ENCODE assay signal across 5 cellular contexts in genomic region chr3:3778216-3778615, GRCh38. TPM values are rescaled to one million over a fixed set of nuclear protein-coding genes. Genes with fewer than 3 reads are reported as not detected.
"Had no signal": no experiment of that assay in that cellular context is flagged by ENCODE, and none has a peak within 500 bp of the region (broad histone marks: within the 10 kb centered on the region; RNA-seq: fewer than 3 reads in every experiment).

No MANE protein-coding gene starts in this region.

- H3K27ac ChIP-seq: HL-60 had no signal

- H3K27ac Mint-ChIP-seq: IgD-negative memory B cell had no signal

- H3K27me3 Mint-ChIP-seq: IgD-negative memory B cell had no signal

- ATAC-seq: HepG2, K562 had no signal

- DNase-seq: IMR-90 had no signal

- H3K4me1 Mint-ChIP-seq: IgD-negative memory B cell had no signal

- H3K4me3 Mint-ChIP-seq: IgD-negative memory B cell had no signal

- H3K4me3 ChIP-seq: K562 had no signal

RNA-seq across cellular contexts. Expression of gene LRRN1, which starts 21.0 kb away (rescaled TPM):
- total RNA-seq: HepG2 had no signal
- polyA plus RNA-seq: HepG2, K562 had no signal
